In the genomic region with DNA sequence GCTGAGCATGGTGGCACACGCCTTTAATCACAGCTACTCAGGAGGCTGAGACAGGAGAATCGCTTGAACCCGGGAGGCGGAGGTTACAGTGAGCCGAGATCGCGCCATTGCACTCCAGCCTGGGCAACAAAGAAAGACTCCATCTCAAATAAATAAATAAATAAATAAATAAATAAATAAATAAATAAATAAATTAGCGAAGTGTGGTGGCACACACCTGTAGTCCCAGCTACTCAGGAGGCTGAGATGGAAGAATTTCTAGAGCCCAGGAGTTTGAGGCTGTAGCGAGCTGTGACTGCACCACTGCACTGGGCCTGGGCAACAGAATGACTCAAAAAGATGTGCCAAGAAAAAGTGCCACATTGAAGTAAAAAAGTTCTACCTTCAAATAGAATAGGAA, we compare ENCODE assay signal across 15 cellular contexts. TPM values are rescaled to one million over a fixed set of nuclear protein-coding genes. Genes with fewer than 3 reads are reported as not detected.
"Had no signal": no experiment of that assay in that cellular context is flagged by ENCODE, and none has a peak within 500 bp of the region (broad histone marks: within the 10 kb centered on the region; RNA-seq: fewer than 3 reads in every experiment).

No MANE protein-coding gene starts in this region.

RNA-seq across cellular contexts. Expression of a gene that starts 57.0 kb away (rescaled TPM):
- total RNA-seq: activated CD4-positive, alpha-beta memory T cell treated with anti-CD3 and anti-CD28 coated beads, Interleukin-2, amount 10 ng/mL, durations not matched to agents 7 days and 5 days; activated CD4-positive, alpha-beta T cell treated with anti-CD3 and anti-CD28 coated beads for 36 hours; activated CD4-positive, alpha-beta T cell treated with anti-CD3 and anti-CD28 coated beads, Interleukin-2, amount 10 ng/mL, durations not matched to agents 7 days and 5 days; activated CD8-positive, alpha-beta memory T cell treated with anti-CD3 and anti-CD28 coated beads, Interleukin-2, amount 10 ng/mL, durations not matched to agents 7 days and 5 days; activated CD8-positive, alpha-beta T cell treated with anti-CD3 and anti-CD28 coated beads, Interleukin-2, amount 10 ng/mL, durations not matched to agents 7 days and 5 days; activated naive CD8-positive, alpha-beta T cell treated with anti-CD3 and anti-CD28 coated beads, Interleukin-2, amount 10 ng/mL, durations not matched to agents 7 days and 5 days; activated T-helper 2 cell treated with anti-CD3 and anti-CD28 coated beads, Interferon-gamma antibody, Interleukin-2, Interleukin-4, amounts not matched to agents 10 μg/mL and 5 μg/mL and 100 μg/mL, durations not matched to agents 14 hours and 24 hours and 36 hours; ascending aorta; bronchial epithelial cell; cardiac muscle cell; chondrocyte; T-helper 17 cell; T-helper 2 cell treated with Interferon-gamma antibody and Interleukin-4, amounts not matched to agents 100 ng/mL and 5 ng/mL, for 36 hours; WTC11 had no signal
- polyA plus RNA-seq: adipose tissue, cardiac muscle cell had no signal
